In the genomic region with DNA sequence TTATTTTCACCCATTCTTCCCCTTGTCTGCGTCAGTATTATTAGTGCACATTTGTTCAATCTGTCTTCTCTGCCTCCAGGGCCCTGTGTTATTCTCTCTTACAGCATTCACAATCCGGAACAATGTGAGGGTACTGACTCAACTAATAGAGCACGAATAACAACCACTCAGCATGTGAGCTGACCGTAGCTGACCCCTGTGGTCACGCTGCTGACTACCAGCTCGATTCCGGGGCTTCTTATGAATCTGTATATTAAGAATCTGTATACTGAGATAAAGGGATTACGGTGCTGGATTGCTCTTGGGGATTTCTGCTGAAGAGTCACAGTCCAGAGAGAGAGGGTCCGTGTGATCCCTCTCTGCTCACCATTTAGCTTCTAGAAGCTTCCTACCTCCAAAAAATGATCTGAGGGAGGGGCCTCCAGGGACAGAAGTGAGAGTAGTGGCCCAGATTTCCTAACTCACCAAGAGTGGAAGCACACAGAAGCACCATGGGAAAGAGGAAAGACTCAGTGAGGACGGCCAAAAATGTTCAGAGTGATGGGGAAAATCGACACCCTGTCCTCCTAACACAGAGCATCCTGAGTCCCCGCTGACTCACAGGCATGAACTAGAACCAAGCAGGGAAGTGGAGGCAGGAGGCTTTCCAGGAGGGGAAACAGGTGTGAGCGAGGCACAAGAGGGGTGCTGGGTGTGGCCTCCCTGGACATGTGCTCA, we compare ENCODE assay signal across 12 cellular contexts.
A peak's percentile ranks its signal among the peaks of the same experiment; 100 is the strongest.
DNase-seq lines count a peak whose midpoint lies in the region; FAIRE-seq and TF ChIP-seq lines count a peak whose summit lies in the region.
"Had no signal": no experiment of that assay in that cellular context is flagged by ENCODE, and none has a peak within 500 bp of the region (broad histone marks: within the 10 kb centered on the region; RNA-seq: fewer than 3 reads in every experiment).

No MANE protein-coding gene starts in this region.

- peak overlapping the region; percentile 43; the same call in 1 of the 2 replicates for H4K8ac ChIP-seq in H1 (ENCODE audit: extremely low read depth, insufficient read depth, low read length)

- TF ChIP-seq EP300 in H1 (IDR thresholded peaks at IDR 0.05; ENCODE audit: borderline replicate concordance in 1 of 2, low read depth in 2 of 2, low read length in 2 of 2) (no peak), stomach (IDR thresholded peaks at IDR 0.05) (no peak)

- no peak for TF ChIP-seq CTCF in AG04449 (IDR thresholded peaks at IDR 0.05; ENCODE audit: insufficient read depth, low read length, missing control alignments)
- no peak for TF ChIP-seq CTCF in H1 (IDR thresholded peaks at IDR 0.05; ENCODE audit: control extremely low read depth in 1 of 3, insufficient read depth in 1 of 3, low read depth in 1 of 3, low read length in 3 of 3)
- TF ChIP-seq CTCF in stomach (IDR thresholded peaks at IDR 0.05) = no peak

- H2BK5ac ChIP-seq in H1 (ENCODE audit: low read depth, low read length) = no peak overlapping the region

- H3K18ac ChIP-seq in H1 (ENCODE audit: extremely low read depth, low read length) = no peak overlapping the region

- H3K9ac ChIP-seq in H1 (replicated peaks in 1 of 4; ENCODE audit: extremely low read depth in 1 of 4, low read depth in 3 of 4, low read length in 3 of 4) = no peak overlapping the region

- intact Hi-C loops in stomach (cut with DNase I; ENCODE audit: low total_unique reads) = no loop called here

- CTCF ChIA-PET in AG04449 (lab: Yijun Ruan, JAX) = interaction anchor here (0.7 to 2.3 kb wide), 8 partner anchors 10 to 142 kb away, joined by 3 to 9 read pairs (median 4); no protein-coding TSS in a partner anchor
- CTCF ChIA-PET in H1 (lab: Charles Lee; ENCODE audit: partially characterized antibody) = interaction anchor here (0.8 to 2.1 kb wide), 6 partner anchors 10 to 142 kb away, joined by 3 to 5 read pairs (median 4); no protein-coding TSS in a partner anchor

- no peak overlapping the region for H3K23ac ChIP-seq in H1 (ENCODE audit: insufficient read length)

- H3K4me3 ChIP-seq in AG04449 (ENCODE audit: low read depth, low read length) (no peak overlapping the region), H1 (ENCODE audit: extremely low read depth in 1 of 4, insufficient read depth in 2 of 4, low read depth in 3 of 4, low read length in 4 of 4) (no peak overlapping the region), stomach (no peak overlapping the region)
- H3K4me3 ChIP-seq: skin epidermis had no signal

- no peak overlapping the region for H3K14ac ChIP-seq in H1 (ENCODE audit: insufficient read length)

- H2BK15ac ChIP-seq in H1 (ENCODE audit: low read length) = no peak overlapping the region

- TF ChIP-seq RAD21 in H1 (IDR thresholded peaks at IDR 0.05 in 1 of 2, conservative IDR thresholded peaks at IDR 0.05 in 1 of 2; ENCODE audit: low read depth in 2 of 2, low read length in 2 of 2) = no peak

- H3K23me2 ChIP-seq in H1 (ENCODE audit: low read depth, low read length) = no peaks in the 10 kb centered on the region

- no peak overlapping the region for H3K56ac ChIP-seq in H1 (replicated peaks; ENCODE audit: insufficient read length, low read depth, low read length)

- H3K9me3 ChIP-seq in H1 (ENCODE audit: insufficient read depth in 2 of 2, low read depth in 1 of 2, low read length in 1 of 2) = peaks cover 4 to 7% of the 10 kb centered on the region in 2 experiments; a peak in 3 of 4 replicates
- H3K9me3 ChIP-seq in stomach = no peaks in the 10 kb centered on the region

- no peak overlapping the region for H2BK12ac ChIP-seq in H1 (ENCODE audit: low read depth, low read length)

- no peak for TF ChIP-seq POLR2A in H1 (IDR thresholded peaks at IDR 0.05; ENCODE audit: control extremely low read depth in 1 of 2, low read depth in 2 of 2, low read length in 2 of 2)
- no peak for TF ChIP-seq POLR2A in stomach (IDR thresholded peaks at IDR 0.05)

- no peak overlapping the region for H2AK5ac ChIP-seq in H1 (ENCODE audit: low read depth, low read length)

- 78% methylated on average over 13 of the region's 13 CpGs; no CpG with 5 or more reads in 1 of the 2 experiments for WGBS in H1 (ENCODE audit: extremely low coverage in 1 of 2, insufficient coverage in 1 of 2, insufficient read length in 1 of 2, insufficient replicate concordance in 2 of 2, low coverage in 1 of 2, low lambda C conversion rate in 2 of 2, missing lambda C conversion rate in 1 of 2), 2 experiments
- WGBS in stomach, 5 donors = 72 to 84% (median 80%) methylated on average over 13 of the region's 13 CpGs

- H3K79me1 ChIP-seq in H1 (ENCODE audit: low read depth, low read length) = no peaks in the 10 kb centered on the region

- no peak overlapping the region for H4K5ac ChIP-seq in H1 (ENCODE audit: insufficient read length, low read depth, low read length)

- no peak overlapping the region; a peak in 1 of 4 replicates for H3K4me2 ChIP-seq in H1 (ENCODE audit: insufficient read depth in 1 of 2, low read depth in 2 of 2, low read length in 2 of 2)

- no peaks in the 10 kb centered on the region for H3K79me2 ChIP-seq in H1 (ENCODE audit: control insufficient read depth in 1 of 2, insufficient read depth in 2 of 2, low read length in 2 of 2)

- H4K20me1 ChIP-seq in H1 (replicated peaks in 1 of 2; ENCODE audit: control insufficient read depth in 1 of 2, insufficient read depth in 2 of 2, low read length in 2 of 2) = no peaks in the 10 kb centered on the region

- H3K27ac ChIP-seq in H1 (ENCODE audit: low read depth, low read length) (no peak overlapping the region), stomach (no peak overlapping the region), substantia nigra (ENCODE audit: low read depth, low read length, poor library complexity, severe bottlenecking) (no peak overlapping the region)

- POLR2A ChIA-PET in AG04449 (lab: Yijun Ruan, JAX) = interaction anchor here (0.6 to 3.0 kb wide), 6 partner anchors 11 to 521 kb away, joined by 3 to 26 read pairs (median 4); no protein-coding TSS in a partner anchor
- POLR2A ChIA-PET in H1 (lab: Charles Lee; ENCODE audit: partially characterized antibody) = no interaction called here

- no peak overlapping the region for H2AFZ ChIP-seq in H1 (ENCODE audit: low read length)

- DNase-seq in AG04449 (ENCODE audit: low read depth, low spot score) (peak; percentile 96), LHCN-M2 (ENCODE audit: low read depth) (peak; percentile 99), H1 (ENCODE audit: low read depth in 1 of 2, low spot score in 2 of 2) (no peak), myocyte (ENCODE audit: low read depth) (peak; percentile 98), stomach (no peak), MV-4-11 (lab: John Stamatoyannopoulos, UW) (no peak), cerebellar cortex (ENCODE audit: low spot score) (no peak), substantia nigra (lab: John Stamatoyannopoulos, UW) (no peak)
- DNase-seq: AML-193, left colon, NCI-H2227 treated with DMSO at 0.1 percent for 48 hours had no signal

- no peak overlapping the region for H2BK120ac ChIP-seq in H1 (replicated peaks; ENCODE audit: low read depth, low read length)

- H3K4ac ChIP-seq in H1 (replicated peaks; ENCODE audit: insufficient read length, low read depth, low read length) = no peak overlapping the region

- H3K27me3 ChIP-seq in H1 (replicated peaks in 1 of 4; ENCODE audit: control insufficient read depth in 3 of 4, extremely low read depth in 1 of 4, insufficient read depth in 3 of 4, low read length in 3 of 4) = no peaks in the 10 kb centered on the region
- H3K27me3 ChIP-seq in stomach = no peaks in the 10 kb centered on the region

- H3K4me1 ChIP-seq in H1 (replicated peaks in 1 of 4; ENCODE audit: control insufficient read depth in 3 of 4, insufficient read depth in 4 of 4, low read length in 3 of 4) (peaks cover 0 to 6% (median 5%) of the 10 kb centered on the region in 4 experiments; a peak in 4 of 7 replicates), stomach (no peaks in the 10 kb centered on the region)

- no peaks in the 10 kb centered on the region for H3K36me3 ChIP-seq in H1 (ENCODE audit: control insufficient read depth in 2 of 4, insufficient read depth in 4 of 4, low read length in 3 of 4)
- H3K36me3 ChIP-seq in stomach = no peaks in the 10 kb centered on the region

- no peak overlapping the region for H4K91ac ChIP-seq in H1 (replicated peaks; ENCODE audit: insufficient read length, low read length)

- FAIRE-seq in H1 (lab: Jason Lieb, UNC) = no peak

- H2BK20ac ChIP-seq in H1 (ENCODE audit: low read length) = no peak overlapping the region

TF ChIP-seq in H1, 55 proteins besides CTCF, POLR2A, EP300 and RAD21 (continues in another document):
- TF ChIP-seq EZH2 (IDR thresholded peaks at IDR 0.05; ENCODE audit: low read depth, low read length, severe bottlenecking) (no peak), HDAC2 (IDR thresholded peaks at IDR 0.05; ENCODE audit: borderline replicate concordance in 1 of 2, low read depth in 2 of 2, low read length in 2 of 2) (no peak), KDM5A (IDR thresholded peaks at IDR 0.05; ENCODE audit: low read length) (no peak), BCL11A (IDR thresholded peaks at IDR 0.05; ENCODE audit: low read depth in 2 of 2, low read length in 2 of 2) (no peak), CHD2 (IDR thresholded peaks at IDR 0.05; ENCODE audit: low read length) (no peak), JUN (IDR thresholded peaks at IDR 0.05; ENCODE audit: low read depth, low read length) (no peak), JUND (IDR thresholded peaks at IDR 0.05; ENCODE audit: low read length) (no peak), KDM4A (IDR thresholded peaks at IDR 0.05; ENCODE audit: low read depth, low read length, severe bottlenecking) (no peak), CBX8 (IDR thresholded peaks at IDR 0.05; ENCODE audit: borderline replicate concordance, low read depth, low read length) (no peak), TAF1 (IDR thresholded peaks at IDR 0.05; ENCODE audit: low read depth, low read length) (no peak), SP1 (IDR thresholded peaks at IDR 0.05; ENCODE audit: low read depth, low read length) (no peak), BACH1 (IDR thresholded peaks at IDR 0.05; ENCODE audit: low read length) (no peak), MAFK (IDR thresholded peaks at IDR 0.05; ENCODE audit: low read depth, low read length) (no peak), SP4 (IDR thresholded peaks at IDR 0.05; ENCODE audit: low read length) (no peak)

Comparison
In these comparisons a context has a peak if more than half of its experiments do, and no peak if none do; other contexts are left out.
1. DNase-seq: peak in AG04449 (single experiment), LHCN-M2 (single experiment) and myocyte (single experiment); none in H1 (0 of 2), stomach (single experiment), MV-4-11 (single experiment), cerebellar cortex (single experiment) and substantia nigra (0 of 49).